10 cellular contexts compared by ENCODE assay signal in the genomic region with DNA sequence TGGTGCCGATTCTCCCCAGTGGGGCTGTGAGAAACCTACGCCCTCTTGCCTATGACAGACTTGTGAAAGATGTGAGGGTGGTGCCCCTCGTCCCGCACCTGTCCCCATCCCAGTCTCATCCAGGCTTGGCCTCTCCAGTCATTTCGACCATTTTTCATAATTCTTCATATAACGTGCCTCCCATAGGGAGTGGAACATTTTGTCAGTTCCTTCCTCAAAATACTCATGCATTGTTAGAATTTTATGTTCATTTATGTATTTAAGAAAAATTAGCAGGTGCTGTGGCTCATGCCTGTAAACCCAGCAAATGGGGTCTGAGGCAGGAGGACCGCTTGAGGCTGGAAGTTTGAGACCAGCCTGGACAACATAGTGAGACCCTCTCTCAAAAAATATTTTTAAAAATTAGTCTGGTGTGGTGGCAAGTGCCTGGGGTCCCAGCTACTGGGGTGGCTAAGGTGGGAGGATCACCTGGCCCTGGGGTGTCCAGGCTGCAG. TPM values are rescaled to one million over a fixed set of nuclear protein-coding genes. Genes with fewer than 3 reads are reported as not detected.
A peak's percentile ranks its signal among the peaks of the same experiment; 100 is the strongest.
DNase-seq lines count a peak whose midpoint lies in the region; ATAC-seq and TF ChIP-seq lines count a peak whose summit lies in the region.
"Had no signal": no experiment of that assay in that cellular context is flagged by ENCODE, and none has a peak within 500 bp of the region (broad histone marks: within the 10 kb centered on the region; RNA-seq: fewer than 3 reads in every experiment).

No MANE protein-coding gene starts in this region.

- DNase-seq in DMS53 treated with DMSO at 0.1 percent for 48 hours (lab: John Stamatoyannopoulos, UW; ENCODE audit: unreplicated experiment) = peak; percentile 60
- DNase-seq in DMS53 (lab: John Stamatoyannopoulos, UW) = no peak
- no peak for DNase-seq in activated B cell treated with CpG ODN at 0.5 μM for 24 hours
- DNase-seq in AG08395 (ENCODE audit: low spot score) = no peak
- no peak for DNase-seq in pons (ENCODE audit: low spot score)

- no peaks in the 10 kb centered on the region for H3K9me3 Mint-ChIP-seq in activated B cell treated with CpG ODN at 0.5 μM for 24 hours

- peaks cover 3% of the 10 kb centered on the region for H3K27me3 Mint-ChIP-seq in activated B cell treated with CpG ODN at 0.5 μM for 24 hours

- H3K4me3 ChIP-seq in iPS-20b (ENCODE audit: low read length) (peak overlapping the region; percentile 40; the same call in 1 of the 2 replicates), subcutaneous abdominal adipose tissue (ENCODE audit: low read depth in 1 of 5, low read length in 5 of 5) (peak overlapping the region in 4 of 5 donors; percentile 86 to 95 (median 88))

- peaks cover 14% of the 10 kb centered on the region for H3K4me1 Mint-ChIP-seq in activated B cell treated with CpG ODN at 0.5 μM for 24 hours

- H3K27me3 ChIP-seq in iPS-20b (ENCODE audit: insufficient read depth, low read length) (peaks cover 27% of the 10 kb centered on the region), subcutaneous abdominal adipose tissue (ENCODE audit: control insufficient read depth in 5 of 5, insufficient read depth in 4 of 5, low read length in 5 of 5) (no peaks in the 10 kb centered on the region)

- H3K27ac ChIP-seq in iPS-20b (ENCODE audit: low read length) (no peak overlapping the region), subcutaneous abdominal adipose tissue (ENCODE audit: low read depth, low read length) (no peak overlapping the region)

- intact Hi-C loops in activated B cell treated with CpG ODN at 0.5 μM for 24 hours (cut with micrococcal nuclease) = no loop called here

- ATAC-seq in activated B cell treated with CpG ODN at 0.5 μM for 24 hours (ENCODE audit: low read depth) = no peak
- no peak for ATAC-seq in esophagus mucosa

- H3K9me3 ChIP-seq in iPS-20b (ENCODE audit: insufficient read depth, low read depth, low read length) (peaks cover 5% of the 10 kb centered on the region), subcutaneous abdominal adipose tissue (ENCODE audit: control insufficient read depth in 5 of 5, low read length in 5 of 5) (peaks cover 0 to 7% (median 5%) of the 10 kb centered on the region in 5 donors)

- CTCF ChIA-PET in activated B cell treated with CpG ODN at 0.5 μM for 24 hours (lab: Charles Lee) = no interaction called here

- peaks cover 24% of the 10 kb centered on the region for H3K36me3 Mint-ChIP-seq in activated B cell treated with CpG ODN at 0.5 μM for 24 hours (ENCODE audit: low read depth)

- peaks cover 26% of the 10 kb centered on the region for H3K36me3 ChIP-seq in iPS-20b (ENCODE audit: insufficient read depth, low read depth, low read length)
- H3K36me3 ChIP-seq in subcutaneous abdominal adipose tissue (ENCODE audit: control insufficient read depth in 5 of 5, insufficient read depth in 5 of 5, low read length in 5 of 5) = peaks cover 0 to 21% (median 9%) of the 10 kb centered on the region in 5 donors

- peak overlapping the region; percentile 97 for H3K27ac Mint-ChIP-seq in activated B cell treated with CpG ODN at 0.5 μM for 24 hours

- POLR2A ChIA-PET in activated B cell treated with CpG ODN at 0.5 μM for 24 hours (lab: Charles Lee) = no interaction called here

- H3K9ac ChIP-seq in iPS-20b (ENCODE audit: low read depth, low read length) (no peak overlapping the region), subcutaneous abdominal adipose tissue (ENCODE audit: low read length in 5 of 5) (no peak overlapping the region)

- H3K4me1 ChIP-seq in iPS-20b (ENCODE audit: insufficient read depth, low read length) (no peaks in the 10 kb centered on the region), subcutaneous abdominal adipose tissue (ENCODE audit: control insufficient read depth in 5 of 5, insufficient read depth in 5 of 5, low read length in 5 of 5) (peaks cover 6 to 12% (median 11%) of the 10 kb centered on the region in 5 donors)

- TF ChIP-seq CTCF in activated B cell treated with CpG ODN at 0.5 μM for 24 hours (IDR thresholded peaks at IDR 0.05) = no peak

- peak overlapping the region; percentile 99 for H3K4me3 Mint-ChIP-seq in activated B cell treated with CpG ODN at 0.5 μM for 24 hours

RNA-seq across cellular contexts. Expression of gene RPA2, which starts 0.8 kb away (rescaled TPM):
- total RNA-seq in activated B cell treated with CpG ODN at 0.5 μM for 24 hours (53.7 and 55.1 TPM in 2 replicates), esophagus mucosa (18.8 TPM)

RNA-seq across cellular contexts. Expression of gene SMPDL3B, which starts 19.7 kb away (rescaled TPM):
- total RNA-seq in activated B cell treated with CpG ODN at 0.5 μM for 24 hours (not detected in 2 replicates), esophagus mucosa (1.8 TPM)
- total RNA-seq: A172, glomerular endothelial cell had no signal

RNA-seq across cellular contexts. Expression of gene THEMIS2, which starts 42.8 kb away (rescaled TPM):
- 56.1 and 78.6 TPM in 2 replicates for total RNA-seq in activated B cell treated with CpG ODN at 0.5 μM for 24 hours
- 5.3 TPM for total RNA-seq in esophagus mucosa
- total RNA-seq: A172 had no signal

RNA-seq across cellular contexts. Expression of gene XKR8, which starts 44.6 kb away (rescaled TPM):
- total RNA-seq in activated B cell treated with CpG ODN at 0.5 μM for 24 hours = 5.1 and 6.1 TPM in 2 replicates
- 3.5 TPM for total RNA-seq in esophagus mucosa
